7 cellular contexts compared by ENCODE assay signal in genomic region chr3:195669315-195669714, GRCh38. TPM values are rescaled to one million over a fixed set of nuclear protein-coding genes. Genes with fewer than 3 reads are reported as not detected.
DNase-seq lines count a peak whose midpoint lies in the region; ATAC-seq and TF ChIP-seq lines count a peak whose summit lies in the region.
"Not testable (repeated sequence)": the region's sequence is repeated elsewhere in the genome, so short reads cannot be mapped to it uniquely, and the experiment has no call there.

No MANE protein-coding gene starts in this region.

- intact Hi-C loops in posterior vena cava (cut with DNase I) = not testable (repeated sequence)

- H3K27ac Mint-ChIP-seq in T-helper 17 cell; activated CD4-positive, alpha-beta memory T cell treated with anti-CD3 and anti-CD28 coated beads, Interleukin-2, amount 10 ng/mL, durations not matched to agents 7 days and 5 days; activated naive CD8-positive, alpha-beta T cell treated with anti-CD3 and anti-CD28 coated beads for 36 hours: not testable (repeated sequence)

- H3K27me3 Mint-ChIP-seq in T-helper 17 cell; activated CD4-positive, alpha-beta memory T cell treated with anti-CD3 and anti-CD28 coated beads, Interleukin-2, amount 10 ng/mL, durations not matched to agents 7 days and 5 days; activated naive CD8-positive, alpha-beta T cell treated with anti-CD3 and anti-CD28 coated beads for 36 hours: not testable (repeated sequence)

- H3K4me1 Mint-ChIP-seq in T-helper 17 cell; activated CD4-positive, alpha-beta memory T cell treated with anti-CD3 and anti-CD28 coated beads, Interleukin-2, amount 10 ng/mL, durations not matched to agents 7 days and 5 days; activated naive CD8-positive, alpha-beta T cell treated with anti-CD3 and anti-CD28 coated beads for 36 hours: not testable (repeated sequence)

- ATAC-seq in T-helper 17 cell (peak; percentile 36), foreskin keratinocyte (peak; percentile 50)

- H3K9me3 ChIP-seq in T-helper 17 cell (ENCODE audit: control insufficient read depth, low read length, poor library complexity, severe bottlenecking) = not testable (repeated sequence)

- H3K9me3 Mint-ChIP-seq in activated CD4-positive, alpha-beta memory T cell treated with anti-CD3 and anti-CD28 coated beads, Interleukin-2, amount 10 ng/mL, durations not matched to agents 7 days and 5 days; activated naive CD8-positive, alpha-beta T cell treated with anti-CD3 and anti-CD28 coated beads for 36 hours: not testable (repeated sequence)

- not testable (repeated sequence) for H3K4me3 Mint-ChIP-seq in T-helper 17 cell; activated CD4-positive, alpha-beta memory T cell treated with anti-CD3 and anti-CD28 coated beads, Interleukin-2, amount 10 ng/mL, durations not matched to agents 7 days and 5 days; activated naive CD8-positive, alpha-beta T cell treated with anti-CD3 and anti-CD28 coated beads for 36 hours

- H3K27me3 ChIP-seq in foreskin keratinocyte = not testable (repeated sequence)

- not testable (repeated sequence) for H3K36me3 Mint-ChIP-seq in T-helper 17 cell (ENCODE audit: low read depth); activated naive CD8-positive, alpha-beta T cell treated with anti-CD3 and anti-CD28 coated beads for 36 hours
- peaks cover 17% of the 10 kb centered on the region for H3K36me3 Mint-ChIP-seq in activated CD4-positive, alpha-beta memory T cell treated with anti-CD3 and anti-CD28 coated beads, Interleukin-2, amount 10 ng/mL, durations not matched to agents 7 days and 5 days (ENCODE audit: low read depth)

- CTCF ChIA-PET in activated CD4-positive, alpha-beta memory T cell treated with anti-CD3 and anti-CD28 coated beads, Interleukin-2, amount 10 ng/mL, durations not matched to agents 7 days and 5 days (lab: Charles Lee) = not testable (repeated sequence)

- not testable (repeated sequence) for H3K27ac ChIP-seq in foreskin keratinocyte

- not testable (repeated sequence) for TF ChIP-seq CTCF in foreskin keratinocyte (conservative IDR thresholded peaks at IDR 0.05)

- not testable (repeated sequence) for H3K4me1 ChIP-seq in foreskin keratinocyte

- POLR2A ChIA-PET in activated CD4-positive, alpha-beta memory T cell treated with anti-CD3 and anti-CD28 coated beads, Interleukin-2, amount 10 ng/mL, durations not matched to agents 7 days and 5 days (lab: Charles Lee) = not testable (repeated sequence)

- not testable (repeated sequence) for DNase-seq in T-helper 17 cell, foreskin keratinocyte
- DNase-seq in activated CD4-positive, alpha-beta memory T cell treated with anti-CD3 and anti-CD28 coated beads, Interleukin-2, amount 10 ng/mL, durations not matched to agents 7 days and 5 days = peak; percentile 36
- DNase-seq in activated T-cell treated with anti-CD3 and anti-CD28 coated beads, Interleukin-2, amount 50 U/mL, for 48 hours = peak; percentile 70 to 71
- peak; percentile 31 for DNase-seq in activated naive CD8-positive, alpha-beta T cell treated with anti-CD3 and anti-CD28 coated beads for 36 hours
- DNase-seq in posterior vena cava (ENCODE audit: low spot score) = peak; percentile 75
- DNase-seq in stimulated activated CD8-positive, alpha-beta memory T cell treated with anti-CD3 and anti-CD28 coated beads, Interleukin-4, amount 100 ng/mL, for 24 hours (ENCODE audit: low read depth) = peak; percentile 11

RNA-seq across cellular contexts. Expression of gene MUC20, which starts 51.5 kb away (rescaled TPM):
- 10 to 100 TPM in 1 of 2 donors, 1 to 10 TPM in 1; 6.4 to 13.2 TPM for total RNA-seq in T-helper 17 cell
- total RNA-seq in activated CD4-positive, alpha-beta memory T cell treated with anti-CD3 and anti-CD28 coated beads, Interleukin-2, amount 10 ng/mL, durations not matched to agents 7 days and 5 days = 1 to 10 TPM; 1.2 to 2.8 TPM
- under 1 TPM; 0.26 to 0.29 TPM for total RNA-seq in activated naive CD8-positive, alpha-beta T cell treated with anti-CD3 and anti-CD28 coated beads for 36 hours
- total RNA-seq in foreskin keratinocyte = 0.07 and 0.28 TPM in 2 replicates
- polyA plus RNA-seq in foreskin keratinocyte = 0.11 and 0.16 TPM in 2 replicates
- total RNA-seq in posterior vena cava = 1 to 10 TPM; 3.8 to 9.4 TPM
